In genomic region chr19:46766569-46767317, GRCh38 we compare ENCODE assay signal across 6 cellular contexts. TPM values are rescaled to one million over a fixed set of nuclear protein-coding genes. Genes with fewer than 3 reads are reported as not detected.
DNase-seq lines count a peak whose midpoint lies in the region; ATAC-seq, FAIRE-seq and TF ChIP-seq lines count a peak whose summit lies in the region.

No MANE protein-coding gene starts in this region.

- in situ Hi-C loops in K562 (cut with MboI), result loop anchor here (5.0 kb wide), 1 partner anchor 76 kb away; no protein-coding TSS in a partner anchor

- H3K9ac ChIP-seq in K562 (ENCODE audit: insufficient read depth in 1 of 2, low read depth in 2 of 2, low read length in 2 of 2), result peak overlapping the region in 1 of 2 experiments; percentile 19; a peak in 1 of 4 replicates

- intact Hi-C loops in K562 (cut with micrococcal nuclease), result no loop called here

- TF ChIP-seq RAD21 in K562 (CRISPR knock-in tag; conservative IDR thresholded peaks at IDR 0.05 in 1 of 2, IDR thresholded peaks at IDR 0.05 in 1 of 2), result peak in 1 of 2 experiments; percentile 45; a peak in 2 of 4 replicates

- H3F3A ChIP-seq in DOHH2 (ENCODE audit: control insufficient read depth, insufficient read depth), result 0 out of 2 replicates have a peak, but pooled peaks cover 3% of the 10 kb centered on the region

- no peaks in the 10 kb centered on the region for H3K9me2 ChIP-seq in DOHH2 (replicated peaks; ENCODE audit: control insufficient read depth, low read length)

- POLR2A ChIA-PET in K562 (lab: Yijun Ruan, JAX), result interaction anchor here (0.7 to 2.8 kb wide), 11 partner anchors 9 to 158 kb away, joined by 3 to 17 read pairs (median 4); no protein-coding TSS in a partner anchor

- BruUV-seq in K562 (replicated peaks; lab: Mats Ljungman, UMichigan), result no TSS peak

- TF ChIP-seq CTCF in DOHH2 (IDR thresholded peaks at IDR 0.05; ENCODE audit: low read depth, low read length, poor library complexity, severe bottlenecking), result peak; percentile 92
- peak; percentile 73 to 93 (median 75) for TF ChIP-seq CTCF in K562 (IDR thresholded peaks at IDR 0.05 in 2 of 3, conservative IDR thresholded peaks at IDR 0.05 in 1 of 3; ENCODE audit: insufficient read depth in 2 of 3, low read depth in 1 of 3, low read length in 3 of 3)
- peak; percentile 72 for TF ChIP-seq CTCF in osteoblast (IDR thresholded peaks at IDR 0.05; ENCODE audit: extremely low read depth, low read depth, low read length)

- H4K20me1 ChIP-seq in DOHH2 (ENCODE audit: control insufficient read depth, insufficient read depth, low read depth, low read length), result no peaks in the 10 kb centered on the region
- no peaks in the 10 kb centered on the region for H4K20me1 ChIP-seq in K562 (replicated peaks; ENCODE audit: control insufficient read depth, insufficient read depth, low read length)
- no peaks in the 10 kb centered on the region for H4K20me1 ChIP-seq in osteoblast (ENCODE audit: insufficient read depth, low read length)

- H3K27me3 ChIP-seq in DOHH2 (ENCODE audit: control insufficient read depth, low read length) (no peaks in the 10 kb centered on the region), K562 (ENCODE audit: control insufficient read depth in 2 of 2, insufficient read depth in 2 of 2, low read length in 2 of 2) (no peaks in the 10 kb centered on the region), osteoblast (ENCODE audit: insufficient read depth, low read length) (no peaks in the 10 kb centered on the region)

- no peak overlapping the region for H3K4me2 ChIP-seq in DOHH2 (ENCODE audit: low read length)
- H3K4me2 ChIP-seq in K562 (ENCODE audit: insufficient read depth, low read length), result peak overlapping the region; percentile 66
- no peak overlapping the region for H3K4me2 ChIP-seq in osteoblast (ENCODE audit: insufficient read depth, low read length)

- no peaks in the 10 kb centered on the region for H3K9me1 ChIP-seq in K562 (ENCODE audit: control insufficient read depth, insufficient read depth, low read length)

- FAIRE-seq in K562 (lab: Jason Lieb, UNC), result peak; percentile 63

- ATAC-seq in K562, result peak; percentile 95
- ATAC-seq in HG02610 (IDR thresholded peaks at IDR 0.05; ENCODE audit: unreplicated experiment), result no peak
- ATAC-seq in HG03039 (IDR thresholded peaks at IDR 0.05; ENCODE audit: unreplicated experiment), result no peak

- DNase-seq in NOMO-1 treated with DMSO at 0.1 percent for 48 hours (lab: John Stamatoyannopoulos, UW; ENCODE audit: unreplicated experiment), result peak; percentile 30
- DNase-seq in K562 (ENCODE audit: extremely low read depth in 1 of 4, low spot score in 3 of 4), result peak; percentile 73 to 81 (median 75)
- peak; percentile 83 for DNase-seq in osteoblast (ENCODE audit: insufficient read length, low spot score, missing footprints)

- CTCF ChIA-PET in K562 (lab: Yijun Ruan, JAX; ENCODE audit: low intra/inter-chr PET ratio), result interaction anchor here (0.5 kb wide), 1 partner anchor 56 kb away, joined by 3 read pairs; no protein-coding TSS in a partner anchor

- no peak overlapping the region for H3K4me3 ChIP-seq in DOHH2 (ENCODE audit: low read length)
- H3K4me3 ChIP-seq in K562, result no peak overlapping the region
- H3K4me3 ChIP-seq in osteoblast (ENCODE audit: insufficient read depth, low read length), result no peak overlapping the region

- H3K79me2 ChIP-seq in DOHH2 (ENCODE audit: control insufficient read depth, low read length), result no peaks in the 10 kb centered on the region
- no peaks in the 10 kb centered on the region for H3K79me2 ChIP-seq in K562 (ENCODE audit: control insufficient read depth, insufficient read depth, low read length)
- H3K79me2 ChIP-seq in osteoblast (ENCODE audit: insufficient read depth, low read length), result no peaks in the 10 kb centered on the region

- H3K4me1 ChIP-seq in DOHH2 (ENCODE audit: control insufficient read depth, low read length), result no peaks in the 10 kb centered on the region
- peaks cover 0 to 7% of the 10 kb centered on the region in 2 experiments; a peak in 3 of 5 replicates for H3K4me1 ChIP-seq in K562 (replicated peaks in 1 of 2; ENCODE audit: control insufficient read depth in 2 of 2, insufficient read depth in 2 of 2, low read length in 2 of 2)
- no peaks in the 10 kb centered on the region for H3K4me1 ChIP-seq in osteoblast (ENCODE audit: insufficient read depth, low read length)

- no peak for TF ChIP-seq EP300 in K562 (IDR thresholded peaks at IDR 0.05; ENCODE audit: low read length)

- H3K36me3 ChIP-seq in DOHH2 (ENCODE audit: control insufficient read depth, low read length) (no peaks in the 10 kb centered on the region), K562 (ENCODE audit: control insufficient read depth, insufficient read depth, low read length) (no peaks in the 10 kb centered on the region), osteoblast (ENCODE audit: insufficient read depth, low read length) (no peaks in the 10 kb centered on the region)

- 33% methylated on average over 18 of the region's 18 CpGs for WGBS in K562 (ENCODE audit: insufficient coverage, low coverage, missing lambda C conversion rate)

- no peaks in the 10 kb centered on the region for H3K9me3 ChIP-seq in DOHH2 (ENCODE audit: control insufficient read depth, insufficient read depth, low read length)
- H3K9me3 ChIP-seq in K562 (replicated peaks; ENCODE audit: control insufficient read depth, insufficient read depth, low read depth, low read length), result no peaks in the 10 kb centered on the region
- no peaks in the 10 kb centered on the region for H3K9me3 ChIP-seq in osteoblast (ENCODE audit: low read depth, low read length)

- H2AFZ ChIP-seq in K562 (ENCODE audit: low read depth, low read length) (peak overlapping the region; percentile 97), osteoblast (ENCODE audit: low read length) (no peak overlapping the region)

- TF ChIP-seq POLR2A in K562 (conservative IDR thresholded peaks at IDR 0.05), result no peak

- no peak overlapping the region for H3K27ac ChIP-seq in DOHH2 (ENCODE audit: low read depth, low read length)
- no peak overlapping the region; the same call in 2 of the 3 replicates for H3K27ac ChIP-seq in K562 (ENCODE audit: extremely low read depth, low read depth, low read length)
- no peak overlapping the region for H3K27ac ChIP-seq in osteoblast (ENCODE audit: low read depth, low read length)

RNA-seq across cellular contexts. Expression of gene STRN4, which starts 20.5 kb away (rescaled TPM):
- total RNA-seq in K562 (2011; cell fraction: chromatin; rRNA removed; ENCODE audit: low replicate concordance), result 149 and 335 TPM in 2 replicates
- total RNA-seq in K562 (2011; cell fraction: nucleolus; rRNA removed), result 167 and 175 TPM in 2 replicates
- 137 and 163 TPM in 2 replicates for total RNA-seq in K562 (2011; cell fraction: nucleoplasm; rRNA removed)
- total RNA-seq in K562 (2014; rRNA removed) (66.9 and 71.0 TPM in 2 replicates), K562 (2014; rRNA removed; fragmentation: Illumina TruSeq; extraction: Trizol) (18.0 and 21.6 TPM in 2 replicates), K562 (2015; rRNA removed; fragmentation: Illumina TruSeq; extraction: Trizol) (36.9 and 39.2 TPM in 2 replicates), K562 (2021) (79.2 and 82.7 TPM in 2 replicates), osteoblast (56.3 and 56.5 TPM in 2 replicates)
- polyA plus RNA-seq in K562 (2011; rRNA removed) (42.8 and 60.4 TPM in 2 replicates), K562 (2014; fragmentation: Illumina TruSeq; extraction: Trizol) (34.8 and 63.9 TPM in 2 replicates), K562 (2014; fragmentation: Nextera tagmentation; extraction: Ambion mirVana) (1 to 10 TPM in 1 of 2 experiments, under 1 TPM in 1; 0.62 to 1.7 TPM), K562 (2014; rRNA removed) (81.4 and 83.7 TPM in 2 replicates)
- polyA plus RNA-seq in K562 (2011; cell fraction: cytosol; rRNA removed), result 74.0 and 145 TPM in 2 replicates
- polyA plus RNA-seq in K562 (2011; cell fraction: nucleus; rRNA removed), result 204 and 318 TPM in 2 replicates
- 52.1 and 70.7 TPM in 2 replicates for polyA plus RNA-seq in K562 (2012)
- polyA minus RNA-seq in K562 (2011; rRNA and poly(A)+ RNA removed), result 37.1 and 38.4 TPM in 2 replicates
- polyA minus RNA-seq in K562 (2011; cell fraction: cytosol; rRNA and poly(A)+ RNA removed), result 49.1 and 68.4 TPM in 2 replicates
- polyA minus RNA-seq in K562 (2011; cell fraction: nucleus; rRNA and poly(A)+ RNA removed), result 61.9 and 64.6 TPM in 2 replicates

RNA-seq across cellular contexts. Expression of gene FKRP, which starts 20.9 kb away (rescaled TPM):
- total RNA-seq in K562 (2011; cell fraction: chromatin; rRNA removed; ENCODE audit: low replicate concordance), result 36.3 and 57.4 TPM in 2 replicates
- 33.4 and 35.1 TPM in 2 replicates for total RNA-seq in K562 (2011; cell fraction: nucleolus; rRNA removed)
- 38.6 TPM in 2 replicates for total RNA-seq in K562 (2011; cell fraction: nucleoplasm; rRNA removed)
- total RNA-seq in K562 (2014; rRNA removed) (8.2 and 11.3 TPM in 2 replicates), K562 (2014; rRNA removed; fragmentation: Illumina TruSeq; extraction: Trizol) (4.9 and 5.0 TPM in 2 replicates), K562 (2015; rRNA removed; fragmentation: Illumina TruSeq; extraction: Trizol) (7.3 and 7.6 TPM in 2 replicates), K562 (2021) (11.2 and 14.9 TPM in 2 replicates), osteoblast (18.0 and 18.5 TPM in 2 replicates)
- polyA plus RNA-seq in K562 (2011; rRNA removed) (3.7 and 5.4 TPM in 2 replicates), K562 (2014; fragmentation: Illumina TruSeq; extraction: Trizol) (6.5 and 10.2 TPM in 2 replicates), K562 (2014; fragmentation: Nextera tagmentation; extraction: Ambion mirVana) (1 to 10 TPM in 1 of 2 experiments, under 1 TPM in 1; 0.68 to 1.1 TPM), K562 (2014; rRNA removed) (15.2 and 16.1 TPM in 2 replicates)
- polyA plus RNA-seq in K562 (2011; cell fraction: cytosol; rRNA removed), result 4.9 and 11.1 TPM in 2 replicates
- 12.2 and 17.7 TPM in 2 replicates for polyA plus RNA-seq in K562 (2011; cell fraction: nucleus; rRNA removed)
- polyA plus RNA-seq in K562 (2012), result 14.0 and 18.1 TPM in 2 replicates
- polyA minus RNA-seq in K562 (2011; rRNA and poly(A)+ RNA removed), result 2.7 and 5.2 TPM in 2 replicates
- 3.1 and 6.5 TPM in 2 replicates for polyA minus RNA-seq in K562 (2011; cell fraction: cytosol; rRNA and poly(A)+ RNA removed)
- 4.4 and 7.3 TPM in 2 replicates for polyA minus RNA-seq in K562 (2011; cell fraction: nucleus; rRNA and poly(A)+ RNA removed)

RNA-seq across cellular contexts. Expression of gene SLC1A5, which starts 21.7 kb away (rescaled TPM):
- total RNA-seq in K562 (2011; cell fraction: chromatin; rRNA removed; ENCODE audit: low replicate concordance), result 143 and 394 TPM in 2 replicates
- total RNA-seq in K562 (2011; cell fraction: nucleolus; rRNA removed), result 510 and 601 TPM in 2 replicates
- 377 and 409 TPM in 2 replicates for total RNA-seq in K562 (2011; cell fraction: nucleoplasm; rRNA removed)
- total RNA-seq in K562 (2014; rRNA removed), result 257 and 266 TPM in 2 replicates
- total RNA-seq in K562 (2014; rRNA removed; fragmentation: Illumina TruSeq; extraction: Trizol), result 77.5 and 94.9 TPM in 2 replicates
- total RNA-seq in K562 (2015; rRNA removed; fragmentation: Illumina TruSeq; extraction: Trizol), result 113 and 122 TPM in 2 replicates
- 398 and 417 TPM in 2 replicates for total RNA-seq in K562 (2021)
- 134 and 227 TPM in 2 replicates for polyA plus RNA-seq in K562 (2011; rRNA removed)
- polyA plus RNA-seq in K562 (2011; cell fraction: cytosol; rRNA removed), result 233 and 332 TPM in 2 replicates
- polyA plus RNA-seq in K562 (2011; cell fraction: nucleus; rRNA removed), result 141 and 179 TPM in 2 replicates
- 221 and 421 TPM in 2 replicates for polyA plus RNA-seq in K562 (2012)
- 250 and 336 TPM in 2 replicates for polyA plus RNA-seq in K562 (2014; fragmentation: Illumina TruSeq; extraction: Trizol)
- 10 to 100 TPM; 31.2 to 42.0 TPM for polyA plus RNA-seq in K562 (2014; fragmentation: Nextera tagmentation; extraction: Ambion mirVana)
- 169 and 256 TPM in 2 replicates for polyA plus RNA-seq in K562 (2014; rRNA removed)
- polyA minus RNA-seq in K562 (2011; rRNA and poly(A)+ RNA removed), result 150 and 164 TPM in 2 replicates
- 145 and 162 TPM in 2 replicates for polyA minus RNA-seq in K562 (2011; cell fraction: cytosol; rRNA and poly(A)+ RNA removed)
- 58.6 and 64.8 TPM in 2 replicates for polyA minus RNA-seq in K562 (2011; cell fraction: nucleus; rRNA and poly(A)+ RNA removed)
- total RNA-seq in osteoblast, result 274 and 354 TPM in 2 replicates

RNA-seq across cellular contexts. Expression of gene PRKD2, which starts 49.8 kb away (rescaled TPM):
- 31.5 and 62.0 TPM in 2 replicates for total RNA-seq in K562 (2011; cell fraction: chromatin; rRNA removed; ENCODE audit: low replicate concordance)
- 35.2 and 35.7 TPM in 2 replicates for total RNA-seq in K562 (2011; cell fraction: nucleolus; rRNA removed)
- 32.3 and 33.7 TPM in 2 replicates for total RNA-seq in K562 (2011; cell fraction: nucleoplasm; rRNA removed)
- total RNA-seq in K562 (2014; rRNA removed), result 29.2 and 35.1 TPM in 2 replicates
- 9.9 and 15.0 TPM in 2 replicates for total RNA-seq in K562 (2014; rRNA removed; fragmentation: Illumina TruSeq; extraction: Trizol)
- total RNA-seq in K562 (2015; rRNA removed; fragmentation: Illumina TruSeq; extraction: Trizol), result 14.9 and 19.0 TPM in 2 replicates
- 57.3 and 60.0 TPM in 2 replicates for total RNA-seq in K562 (2021)
- 11.0 and 11.1 TPM in 2 replicates for polyA plus RNA-seq in K562 (2011; rRNA removed)
- polyA plus RNA-seq in K562 (2011; cell fraction: cytosol; rRNA removed), result 11.6 and 24.2 TPM in 2 replicates
- 22.8 and 41.1 TPM in 2 replicates for polyA plus RNA-seq in K562 (2011; cell fraction: nucleus; rRNA removed)
- polyA plus RNA-seq in K562 (2012), result 36.8 and 42.8 TPM in 2 replicates
- polyA plus RNA-seq in K562 (2014; fragmentation: Illumina TruSeq; extraction: Trizol), result 23.8 and 34.1 TPM in 2 replicates
- polyA plus RNA-seq in K562 (2014; fragmentation: Nextera tagmentation; extraction: Ambion mirVana), result 1 to 10 TPM; 1.8 to 4.9 TPM
- 21.1 and 22.4 TPM in 2 replicates for polyA plus RNA-seq in K562 (2014; rRNA removed)
- 10.5 and 13.4 TPM in 2 replicates for polyA minus RNA-seq in K562 (2011; rRNA and poly(A)+ RNA removed)
- 26.9 and 30.1 TPM in 2 replicates for polyA minus RNA-seq in K562 (2011; cell fraction: cytosol; rRNA and poly(A)+ RNA removed)
- polyA minus RNA-seq in K562 (2011; cell fraction: nucleus; rRNA and poly(A)+ RNA removed), result 9.0 and 10.6 TPM in 2 replicates
- 9.0 and 9.4 TPM in 2 replicates for total RNA-seq in osteoblast

Comparison
In these comparisons a context has a peak if more than half of its experiments do, and no peak if none do; other contexts are left out.
1. DNase-seq: peak in every context shown above with its lines; median percentile 83 in osteoblast; 75 in K562; 30 in NOMO-1 treated with DMSO at 0.1 percent for 48 hours.